In genomic region chr5:5880364-5880763, GRCh38 we compare ENCODE assay signal across 9 cellular contexts.
"Had no signal": no experiment of that assay in that cellular context is flagged by ENCODE, and none has a peak within 500 bp of the region (broad histone marks: within the 10 kb centered on the region; RNA-seq: fewer than 3 reads in every experiment).

No MANE protein-coding gene starts in this region.

- H3K9me3 ChIP-seq: HAP-1 had no signal

- H3K27ac ChIP-seq: GM23248, HL-60, KMS-11 had no signal

- H3K4me1 ChIP-seq: HAP-1 had no signal

- H3K4me2 ChIP-seq: KMS-11 had no signal

- H2AFZ ChIP-seq: GM23248 had no signal

- DNase-seq: GM23248, GOT3, H7, HFFc6, KBM-7 had no signal

- H3K36me3 ChIP-seq: HAP-1 had no signal

- H3K4me3 ChIP-seq: GM23248, HAP-1 had no signal

- ATAC-seq: HCT116 had no signal

- H3K9ac ChIP-seq: GM23248, KMS-11 had no signal
